ENCODE assay signal across 22 cellular contexts in genomic region chr12:58776144-58776543, GRCh38.
"Had no signal": no experiment of that assay in that cellular context is flagged by ENCODE, and none has a peak within 500 bp of the region (broad histone marks: within the 10 kb centered on the region; RNA-seq: fewer than 3 reads in every experiment).

No MANE protein-coding gene starts in this region.

- H3K9me3 ChIP-seq: SJSA1 had no signal

- H3K4me2 ChIP-seq: KMS-11 had no signal

- H3K36me3 ChIP-seq: SJSA1 had no signal

- H3K4me3 ChIP-seq: K562, SJSA1, SK-N-MC had no signal

- DNase-seq: Kasumi-1, MM.1S, NCI-H1105, NCI-H1417, NCI-H1436 treated with DMSO at 0.1 percent for 48 hours, NCI-H1694, NCI-H187 treated with DMSO at 0.1 percent for 48 hours, NCI-H2081, NCI-H2107, NCI-H2227 treated with DMSO at 0.1 percent for 48 hours, NCI-H524, NCI-H526 treated with DMSO at 0.1 percent for 48 hours, NCI-H774, Right ventricle myocardium superior, RPMI8226, SIG-M5 had no signal

- ATAC-seq: K562 had no signal

- H3K27me3 Mint-ChIP-seq: IgD-negative memory B cell had no signal

- H3K4me3 Mint-ChIP-seq: IgD-negative memory B cell had no signal

- H3K4me1 Mint-ChIP-seq: IgD-negative memory B cell had no signal

- H3K27ac Mint-ChIP-seq: IgD-negative memory B cell had no signal

- H3K27me3 ChIP-seq: SJSA1 had no signal

- H3K27ac ChIP-seq: HL-60, KMS-11, SJSA1, SK-N-MC had no signal

- H3K36me3 Mint-ChIP-seq: IgD-negative memory B cell had no signal

- H3K9ac ChIP-seq: KMS-11 had no signal
